In the genomic region with DNA sequence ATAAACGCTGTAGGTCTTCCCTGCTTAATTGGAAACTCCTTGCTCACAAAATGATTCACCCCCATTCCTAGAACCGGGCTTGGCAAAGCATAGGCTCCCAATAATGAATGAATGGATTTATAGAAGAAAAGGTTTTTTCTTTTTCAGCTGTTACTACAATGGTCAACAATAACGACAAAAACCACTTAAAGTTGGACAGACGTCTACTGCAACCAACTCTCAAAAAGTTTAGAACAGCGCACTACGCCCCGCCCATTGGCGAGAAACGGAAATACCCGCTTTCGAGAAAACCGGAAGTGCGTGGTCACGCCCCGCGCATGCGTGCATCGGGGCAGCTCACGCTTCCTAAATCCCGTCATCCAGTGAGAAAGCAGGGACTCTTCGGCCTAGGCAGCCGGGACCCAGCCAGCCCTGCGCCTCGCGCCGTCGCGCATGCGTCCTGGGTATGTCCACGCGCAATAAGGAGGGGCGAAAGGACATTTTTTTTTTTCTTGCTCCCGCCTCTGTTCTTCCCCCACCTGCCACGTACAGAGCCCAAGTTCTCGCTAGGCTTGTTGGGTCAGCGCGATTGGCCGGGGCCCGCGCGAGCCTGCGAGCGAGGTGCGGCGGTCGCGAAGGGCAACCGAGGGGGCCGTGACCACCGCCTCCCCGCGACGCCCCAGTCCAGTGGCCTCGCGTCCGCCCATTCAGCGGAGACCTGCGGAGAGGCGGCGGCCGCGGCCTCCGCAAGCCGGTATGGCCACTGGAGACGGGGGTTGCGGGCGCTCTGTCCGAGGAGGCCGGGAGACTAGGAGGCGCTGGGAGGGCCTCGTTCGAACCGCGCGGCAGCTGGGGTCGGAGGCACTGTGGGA, we compare ENCODE assay signal across 8 cellular contexts. TPM values are rescaled to one million over a fixed set of nuclear protein-coding genes. Genes with fewer than 3 reads are reported as not detected.
DNase-seq lines count a peak whose midpoint lies in the region; ATAC-seq and TF ChIP-seq lines count a peak whose summit lies in the region.

A gene (plus strand): TSS at position 506 of the 851 bp plus-strand sequence. CDS start 4,192 bp downstream, outside the sequence.

- peak within 1 kb of the TSS; percentile 100 for H3K27ac ChIP-seq in WERI-Rb-1
- H3K27ac ChIP-seq in mammary epithelial cell (ENCODE audit: insufficient read depth, low read depth, low read length), result peak within 1 kb of the TSS; percentile 97
- peak within 1 kb of the TSS; percentile 79 for H3K27ac ChIP-seq in skeletal muscle tissue (ENCODE audit: low read depth, low read length)

- H3K9ac ChIP-seq in mammary epithelial cell (ENCODE audit: insufficient read depth, low read length) (peak within 1 kb of the TSS; percentile 97), skeletal muscle tissue (ENCODE audit: low read depth in 1 of 3, low read length in 3 of 3) (peak within 1 kb of the TSS; percentile 79 to 89 (median 82))

- H3K9me3 ChIP-seq in WERI-Rb-1 (ENCODE audit: severe bottlenecking), result no peaks in the 10 kb centered on the region
- no peaks in the 10 kb centered on the region for H3K9me3 ChIP-seq in mammary epithelial cell (replicated peaks; ENCODE audit: insufficient read depth, low read length)
- peaks cover 2% of the 10 kb centered on the region for H3K9me3 ChIP-seq in iPS-18c (ENCODE audit: control insufficient read depth, insufficient read depth, low read length)
- H3K9me3 ChIP-seq in skeletal muscle tissue (ENCODE audit: control insufficient read depth in 3 of 3, low read length in 3 of 3), result no peaks in the 10 kb centered on the region

- H4K20me1 ChIP-seq in mammary epithelial cell (ENCODE audit: insufficient read depth, low read length), result peaks cover 11% of the 10 kb centered on the region

- in situ Hi-C loops in ACHN (cut with HindIII; ENCODE audit: low pct_ligation_motif_present, low pct_unique_long_range_greater_than_20kb, low sequenced_read_pairs), result no loop called here
- in situ Hi-C loops in mammary epithelial cell (cut with MboI; ENCODE audit: low sequenced_read_pairs in 2 of 2), result no loop called here

- dilution Hi-C loops in mammary epithelial cell (cut with HindIII; ENCODE audit: low sequenced_read_pairs), result no loop called here

- H3K36me3 ChIP-seq in WERI-Rb-1 (peaks cover 26% of the 10 kb centered on the region), mammary epithelial cell (ENCODE audit: insufficient read depth, low read length) (peaks cover 7% of the 10 kb centered on the region), skeletal muscle tissue (ENCODE audit: control insufficient read depth in 3 of 3, insufficient read depth in 3 of 3, low read length in 3 of 3) (peaks cover 0 to 4% (median 4%) of the 10 kb centered on the region in 3 donors)

- peaks cover 47% of the 10 kb centered on the region for H3K79me2 ChIP-seq in mammary epithelial cell (ENCODE audit: insufficient read depth, low read length)

- WGBS in mammary epithelial cell (ENCODE audit: low coverage, missing lambda C conversion rate), result 2% methylated on average over 39 of the region's 76 CpGs

- peak within 1 kb of the TSS; percentile 86 for H3K4me2 ChIP-seq in mammary epithelial cell (ENCODE audit: insufficient read depth, low read depth, low read length)

- H2AFZ ChIP-seq in mammary epithelial cell (ENCODE audit: low read depth, low read length), result peak within 1 kb of the TSS; percentile 68

- H3K4me3 ChIP-seq in WERI-Rb-1 (ENCODE audit: low read depth, low read length), result peak within 1 kb of the TSS; percentile 90
- peak within 1 kb of the TSS; percentile 83 to 98 (median 93) for H3K4me3 ChIP-seq in mammary epithelial cell (replicated peaks in 1 of 3; ENCODE audit: insufficient read depth in 1 of 3, low read depth in 2 of 3, low read length in 3 of 3)
- H3K4me3 ChIP-seq in iPS-18c (ENCODE audit: insufficient read depth, low read depth, low read length), result peak within 1 kb of the TSS; percentile 86
- H3K4me3 ChIP-seq in skeletal muscle tissue (ENCODE audit: low read length in 3 of 3), result peak within 1 kb of the TSS; percentile 66 to 81 (median 74)

- BruUV-seq in mammary epithelial cell (replicated peaks; lab: Mats Ljungman, UMichigan), result no TSS peak

- DNase-seq in ACHN, result peak; percentile 97
- peak; percentile 98 for DNase-seq in NCI-H2227 (lab: John Stamatoyannopoulos, UW; ENCODE audit: unreplicated experiment)
- DNase-seq in WERI-Rb-1, result peak; percentile 98
- peak; percentile 99 for DNase-seq in mammary epithelial cell

- intact Hi-C loops in mammary epithelial cell (cut with micrococcal nuclease), result no loop called here

- CTCF ChIA-PET in mammary epithelial cell (lab: Charles Lee; ENCODE audit: low non-redundant PET), result interaction anchor here (0.8 kb wide), 1 partner anchor 106 kb away, joined by 5 read pairs; no protein-coding TSS in a partner anchor

- H3K4me1 ChIP-seq in mammary epithelial cell (ENCODE audit: insufficient read depth, low read length), result peaks cover 31% of the 10 kb centered on the region
- peaks cover 2 to 15% (median 14%) of the 10 kb centered on the region in 3 donors for H3K4me1 ChIP-seq in skeletal muscle tissue (ENCODE audit: control insufficient read depth in 3 of 3, insufficient read depth in 3 of 3, low read length in 3 of 3)

- H3K27me3 ChIP-seq in WERI-Rb-1 (ENCODE audit: insufficient read depth, low read depth, severe bottlenecking), result no peaks in the 10 kb centered on the region
- no peaks in the 10 kb centered on the region for H3K27me3 ChIP-seq in mammary epithelial cell (ENCODE audit: insufficient read depth, low read length)
- H3K27me3 ChIP-seq in skeletal muscle tissue (ENCODE audit: control insufficient read depth in 3 of 3, insufficient read depth in 3 of 3, low read length in 3 of 3), result no peaks in the 10 kb centered on the region

- TF ChIP-seq CTCF in WERI-Rb-1 (IDR thresholded peaks at IDR 0.05; ENCODE audit: low read depth, low read length), result no peak
- no peak for TF ChIP-seq CTCF in mammary epithelial cell (conservative IDR thresholded peaks at IDR 0.05 in 1 of 2, IDR thresholded peaks at IDR 0.05 in 1 of 2; ENCODE audit: extremely low read depth in 1 of 2, insufficient read depth in 1 of 2, low read depth in 1 of 2, low read length in 2 of 2)

- ATAC-seq in GM18873 (IDR thresholded peaks at IDR 0.05; ENCODE audit: low FRiP score, unreplicated experiment), result peak; percentile 96
- ATAC-seq in HG03139 (IDR thresholded peaks at IDR 0.05; ENCODE audit: unreplicated experiment), result peak; percentile 89

RNA-seq across cellular contexts. Expression of the gene that starts here (rescaled TPM):
- total RNA-seq in mammary epithelial cell (100 to 1,000 TPM; 129 to 137 TPM), skeletal muscle tissue (60.0 TPM)
- polyA plus RNA-seq in mammary epithelial cell, result 169 TPM
- 71.6 TPM for polyA minus RNA-seq in mammary epithelial cell

Comparison
In these comparisons a context has a peak if more than half of its experiments do, and no peak if none do; other contexts are left out.
1. Peak in every context shown above with its lines: DNase-seq, ATAC-seq, H3K4me3 ChIP-seq and H3K27ac ChIP-seq.